In genomic region chr5:103511554-103511885, GRCh38 we compare ENCODE assay signal across 15 cellular contexts. TPM values are rescaled to one million over a fixed set of nuclear protein-coding genes. Genes with fewer than 3 reads are reported as not detected.
DNase-seq lines count a peak whose midpoint lies in the region; FAIRE-seq and TF ChIP-seq lines count a peak whose summit lies in the region.
"Had no signal": no experiment of that assay in that cellular context is flagged by ENCODE, and none has a peak within 500 bp of the region (broad histone marks: within the 10 kb centered on the region; RNA-seq: fewer than 3 reads in every experiment).

No MANE protein-coding gene starts in this region.

- DNase-seq in HT1080 (ENCODE audit: low read depth) = peak; percentile 76
- DNase-seq in mammary epithelial cell = peak; percentile 32
- peak; percentile 7 for DNase-seq in keratinocyte (ENCODE audit: low read depth, low spot score)
- no peak for DNase-seq in mucosa of gallbladder (ENCODE audit: low spot score)
- DNase-seq in substantia nigra (lab: John Stamatoyannopoulos, UW) = no peak
- no peak for DNase-seq in NCI-H128 (lab: John Stamatoyannopoulos, UW; ENCODE audit: unreplicated experiment)
- DNase-seq in NCI-H510A treated with DMSO at 0.1 percent for 48 hours (lab: John Stamatoyannopoulos, UW) = no peak
- DNase-seq: activated CD4-positive, alpha-beta T cell treated with anti-CD3 and anti-CD28 coated beads, Interleukin-2, amount 50 U/mL, for 4 hours; activated T-cell treated with anti-CD3 and anti-CD28 coated beads, Interleukin-2, amount 50 U/mL, for 4 hours; midbrain; NCI-H2171 treated with DMSO at 0.1 percent for 48 hours; RPMI8226 had no signal

- intact Hi-C loops in mammary epithelial cell (cut with micrococcal nuclease) = no loop called here

- in situ Hi-C loops in mammary epithelial cell (cut with MboI; ENCODE audit: low sequenced_read_pairs in 2 of 2) = no loop called here

- peak overlapping the region; percentile 33; the same call in 1 of the 2 replicates for H3K4me3 ChIP-seq in ACC112 (ENCODE audit: low read depth, low read length)
- H3K4me3 ChIP-seq in mammary epithelial cell (replicated peaks in 1 of 3; ENCODE audit: insufficient read depth in 1 of 3, low read depth in 2 of 3, low read length in 3 of 3) = no peak overlapping the region
- no peak overlapping the region for H3K4me3 ChIP-seq in keratinocyte (ENCODE audit: control insufficient read depth in 2 of 3, extremely low read depth in 1 of 3, insufficient read depth in 2 of 3, low read depth in 1 of 3, low read length in 3 of 3)
- H3K4me3 ChIP-seq: GM12878 had no signal

- no peak for FAIRE-seq in keratinocyte (lab: Jason Lieb, UNC)
- FAIRE-seq: G401.6, GM12878 had no signal

- H3K27ac ChIP-seq in ACC112 (ENCODE audit: low read depth, low read length) (peak overlapping the region; percentile 77), mammary epithelial cell (ENCODE audit: insufficient read depth, low read depth, low read length) (no peak overlapping the region), keratinocyte (ENCODE audit: control insufficient read depth, insufficient read depth, low read length) (no peak overlapping the region), substantia nigra (ENCODE audit: low read depth, low read length, poor library complexity, severe bottlenecking) (no peak overlapping the region)

- H3K79me2 ChIP-seq in ACC112 (ENCODE audit: control insufficient read depth, insufficient read depth, low read length, unreplicated experiment) (no peaks in the 10 kb centered on the region), mammary epithelial cell (ENCODE audit: insufficient read depth, low read length) (no peaks in the 10 kb centered on the region), keratinocyte (ENCODE audit: control insufficient read depth, insufficient read depth, low read length) (no peaks in the 10 kb centered on the region)

- no TSS peak for BruUV-seq in mammary epithelial cell (replicated peaks; lab: Mats Ljungman, UMichigan)

- dilution Hi-C loops in mammary epithelial cell (cut with HindIII; ENCODE audit: low sequenced_read_pairs) (no loop called here), keratinocyte (cut with MboI; ENCODE audit: extremely low pct_ligation_motif_present, low sequenced_read_pairs) (no loop called here)

- no peaks in the 10 kb centered on the region for H3K36me3 ChIP-seq in ACC112 (ENCODE audit: insufficient read depth, low read length)
- H3K36me3 ChIP-seq in mammary epithelial cell (ENCODE audit: insufficient read depth, low read length) = no peaks in the 10 kb centered on the region
- no peaks in the 10 kb centered on the region for H3K36me3 ChIP-seq in keratinocyte (ENCODE audit: control insufficient read depth in 2 of 2, extremely low read depth in 1 of 2, insufficient read depth in 2 of 2, low read length in 2 of 2)

- CTCF ChIA-PET in mammary epithelial cell (lab: Charles Lee; ENCODE audit: low non-redundant PET) = no interaction called here

- H3K9me3 ChIP-seq in mammary epithelial cell (replicated peaks; ENCODE audit: insufficient read depth, low read length) (no peaks in the 10 kb centered on the region), keratinocyte (ENCODE audit: control insufficient read depth, low read depth, low read length) (no peaks in the 10 kb centered on the region)

- H3K9ac ChIP-seq in mammary epithelial cell (ENCODE audit: insufficient read depth, low read length) = no peak overlapping the region
- H3K9ac ChIP-seq in keratinocyte (ENCODE audit: control insufficient read depth, extremely low read depth, insufficient read depth, low read length) = no peak overlapping the region

- H2AFZ ChIP-seq in ACC112 (ENCODE audit: low read length, unreplicated experiment) (no peak overlapping the region), mammary epithelial cell (ENCODE audit: low read depth, low read length) (no peak overlapping the region), keratinocyte (ENCODE audit: control insufficient read depth, low read length) (no peak overlapping the region)

- H3K4me1 ChIP-seq in ACC112 (ENCODE audit: control insufficient read depth, insufficient read depth, low read length, unreplicated experiment) (peaks cover 22% of the 10 kb centered on the region), mammary epithelial cell (ENCODE audit: insufficient read depth, low read length) (peaks cover 8% of the 10 kb centered on the region), keratinocyte (ENCODE audit: control insufficient read depth, extremely low read depth, insufficient read depth, low read length) (no peaks in the 10 kb centered on the region)

- H3K9me1 ChIP-seq in keratinocyte (ENCODE audit: control insufficient read depth, extremely low read depth, insufficient read depth, low read length) = no peaks in the 10 kb centered on the region

- H4K20me1 ChIP-seq in mammary epithelial cell (ENCODE audit: insufficient read depth, low read length) = no peaks in the 10 kb centered on the region
- H4K20me1 ChIP-seq in keratinocyte (ENCODE audit: control insufficient read depth, extremely low read depth, insufficient read depth, low read length) = no peaks in the 10 kb centered on the region

- H3K4me2 ChIP-seq in mammary epithelial cell (ENCODE audit: insufficient read depth, low read depth, low read length) (no peak overlapping the region), keratinocyte (ENCODE audit: control insufficient read depth, extremely low read depth, insufficient read depth, low read depth, low read length) (no peak overlapping the region)

- H3K27me3 ChIP-seq in ACC112 (ENCODE audit: insufficient read depth, low read length) (no peaks in the 10 kb centered on the region), mammary epithelial cell (ENCODE audit: insufficient read depth, low read length) (peaks cover 3% of the 10 kb centered on the region), keratinocyte (ENCODE audit: control insufficient read depth, extremely low read depth, insufficient read depth, low read length) (peaks cover 3% of the 10 kb centered on the region)

- no peak for TF ChIP-seq CTCF in mammary epithelial cell (conservative IDR thresholded peaks at IDR 0.05 in 1 of 2, IDR thresholded peaks at IDR 0.05 in 1 of 2; ENCODE audit: extremely low read depth in 1 of 2, insufficient read depth in 1 of 2, low read depth in 1 of 2, low read length in 2 of 2)
- no peak for TF ChIP-seq CTCF in keratinocyte (optimal IDR thresholded peaks at IDR 0.05 in 1 of 3, IDR thresholded peaks at IDR 0.05 in 1 of 3, conservative IDR thresholded peaks at IDR 0.05 in 1 of 3; ENCODE audit: extremely low read depth in 1 of 3, insufficient read depth in 2 of 3, low read length in 3 of 3)

- 41% methylated on average over 2 of the region's 2 CpGs for WGBS in mammary epithelial cell (ENCODE audit: low coverage, missing lambda C conversion rate)

RNA-seq across cellular contexts. Expression of gene NUDT12, which starts 51.1 kb away (rescaled TPM):
- 12.8 and 15.0 TPM in 2 replicates for total RNA-seq in HT1080 (2014; rRNA removed; shearing (Covaris generic))
- polyA plus RNA-seq in HT1080 (2015; cell fraction: cytosol; rRNA removed) = 14.3 and 17.0 TPM in 2 replicates
- 59.0 and 70.1 TPM in 2 replicates for polyA plus RNA-seq in HT1080 (2015; cell fraction: nucleus; rRNA removed)
- total RNA-seq in mammary epithelial cell (10 to 100 TPM in 1 of 2 donors, 1 to 10 TPM in 1; 7.7 to 13.0 TPM), mucosa of gallbladder (25.1 TPM)
- polyA plus RNA-seq in mammary epithelial cell (5.2 TPM), keratinocyte (7.5 to 17.6 TPM (median 12.3 TPM) in 3 replicates)
- polyA minus RNA-seq in mammary epithelial cell (0.67 TPM), keratinocyte (0.23 to 8.9 TPM (median 6.1 TPM) in 3 replicates)
- 13.4 TPM for polyA plus RNA-seq in keratinocyte (2011; ENCODE audit: low read depth)
- polyA plus RNA-seq in keratinocyte (2011; cell fraction: cytosol; rRNA removed) = 5.0 and 10.7 TPM in 2 replicates
- 14.9 and 20.6 TPM in 2 replicates for polyA plus RNA-seq in keratinocyte (2011; cell fraction: nucleus; rRNA removed)
- polyA plus RNA-seq in keratinocyte (2012; ENCODE audit: low replicate concordance) = 7.9 and 11.1 TPM in 2 replicates
- 6.7 TPM for polyA minus RNA-seq in keratinocyte (2011; cell fraction: cytosol; rRNA and poly(A)+ RNA removed)
- 5.6 and 11.7 TPM in 2 replicates for polyA minus RNA-seq in keratinocyte (2011; cell fraction: nucleus; rRNA and poly(A)+ RNA removed)

Comparison
In these comparisons a context has a peak if more than half of its experiments do, and no peak if none do; other contexts are left out.
1. DNase-seq: peak in HT1080 (single experiment), mammary epithelial cell (single experiment) and keratinocyte (single experiment); none in mucosa of gallbladder (single experiment), substantia nigra (0 of 49), NCI-H128 (single experiment) and NCI-H510A treated with DMSO at 0.1 percent for 48 hours (single experiment).